Comparison of ENCODE assay signal across 18 cellular contexts in the genomic region with DNA sequence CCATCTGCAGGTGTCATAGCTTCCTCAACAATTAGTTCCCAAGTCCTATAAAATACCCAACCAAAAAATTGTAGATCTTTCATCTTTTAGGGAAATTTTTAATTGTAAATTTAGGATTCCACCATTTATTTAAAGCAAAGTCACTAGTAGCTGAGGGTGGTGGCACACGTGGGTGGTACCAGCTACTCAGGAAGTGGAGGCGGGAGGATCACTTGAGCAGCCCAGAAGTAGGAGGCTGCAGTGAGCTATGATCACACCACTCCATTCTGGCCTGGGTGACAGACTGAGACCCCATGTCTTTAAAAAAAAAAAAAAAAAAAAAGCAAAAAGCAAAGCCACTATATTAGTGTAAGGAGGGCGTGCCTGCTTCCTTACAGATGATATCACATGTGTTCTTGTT.
DNase-seq lines count a peak whose midpoint lies in the region; ATAC-seq, FAIRE-seq and TF ChIP-seq lines count a peak whose summit lies in the region.
"Had no signal": no experiment of that assay in that cellular context is flagged by ENCODE, and none has a peak within 500 bp of the region (broad histone marks: within the 10 kb centered on the region; RNA-seq: fewer than 3 reads in every experiment).

No MANE protein-coding gene starts in this region.

- no peak overlapping the region for H3K27ac ChIP-seq in kidney (ENCODE audit: low read depth in 2 of 2, low read length in 2 of 2)
- H3K27ac ChIP-seq: C4-2B, PC-9, SJSA1 had no signal

- FAIRE-seq in kidney (lab: Jason Lieb, UNC): no peak
- FAIRE-seq: H54, HepG2, K562 had no signal

- no peaks in the 10 kb centered on the region for H3K36me3 ChIP-seq in kidney (ENCODE audit: control insufficient read depth in 1 of 2, insufficient read depth in 2 of 2, low read length in 2 of 2)
- H3K36me3 ChIP-seq: SJSA1 had no signal

- H3K4me1 Mint-ChIP-seq in stimulated activated naive CD8-positive, alpha-beta T cell treated with anti-CD3 and anti-CD28 coated beads, Interleukin-15, amount 100 ng/mL, for 72 hours: no peaks in the 10 kb centered on the region
- peaks cover 9% of the 10 kb centered on the region for H3K4me1 Mint-ChIP-seq in activated CD8-positive, alpha-beta T cell treated with anti-CD3 and anti-CD28 coated beads for 36 hours (ENCODE audit: low read depth)

- H3K4me3 Mint-ChIP-seq in stimulated activated naive CD8-positive, alpha-beta T cell treated with anti-CD3 and anti-CD28 coated beads, Interleukin-15, amount 100 ng/mL, for 72 hours: no peak overlapping the region
- no peak overlapping the region for H3K4me3 Mint-ChIP-seq in activated CD8-positive, alpha-beta T cell treated with anti-CD3 and anti-CD28 coated beads for 36 hours

- intact Hi-C loops in activated CD8-positive, alpha-beta T cell treated with anti-CD3 and anti-CD28 coated beads for 36 hours (cut with micrococcal nuclease): no loop called here
- intact Hi-C loops in kidney (cut with DNase I): no loop called here

- no peak for TF ChIP-seq CTCF in activated CD8-positive, alpha-beta T cell treated with anti-CD3 and anti-CD28 coated beads for 36 hours (IDR thresholded peaks at IDR 0.05)
- no peak for TF ChIP-seq CTCF in kidney (IDR thresholded peaks at IDR 0.05; ENCODE audit: borderline replicate concordance, extremely low read depth, insufficient read depth)

- H3K27me3 Mint-ChIP-seq in stimulated activated naive CD8-positive, alpha-beta T cell treated with anti-CD3 and anti-CD28 coated beads, Interleukin-15, amount 100 ng/mL, for 72 hours: no peaks in the 10 kb centered on the region
- no peaks in the 10 kb centered on the region for H3K27me3 Mint-ChIP-seq in activated CD8-positive, alpha-beta T cell treated with anti-CD3 and anti-CD28 coated beads for 36 hours

- DNase-seq in stimulated activated naive CD8-positive, alpha-beta T cell treated with anti-CD3 and anti-CD28 coated beads, Interleukin-15, amount 100 ng/mL, for 72 hours: no peak
- no peak for DNase-seq in stimulated activated naive CD8-positive, alpha-beta T cell treated with anti-CD3 and anti-CD28 coated beads, Interleukin-15, Interleukin-2, amounts not matched to agents 100 U/mL and 50 U/mL, for 24 hours
- peak; percentile 12 for DNase-seq in Jurkat, Clone E6-1 (ENCODE audit: low read depth, low spot score)
- peak; percentile 16 for DNase-seq in activated CD8-positive, alpha-beta T cell treated with anti-CD3 and anti-CD28 coated beads for 36 hours
- DNase-seq in kidney: no peak
- DNase-seq in NCI-H2081 (lab: John Stamatoyannopoulos, UW): no peak
- DNase-seq in DMS114 treated with DMSO at 0.1 percent for 48 hours (lab: John Stamatoyannopoulos, UW; ENCODE audit: unreplicated experiment): no peak
- DNase-seq: Kasumi-1, NCI-H2029, NCI-H2227 treated with DMSO at 0.1 percent for 48 hours, NCI-H526 treated with DMSO at 0.1 percent for 48 hours, PC-9, Right ventricle myocardium superior had no signal

- no peaks in the 10 kb centered on the region for H3K36me3 Mint-ChIP-seq in activated CD8-positive, alpha-beta T cell treated with anti-CD3 and anti-CD28 coated beads for 36 hours (ENCODE audit: low read depth)

- no peaks in the 10 kb centered on the region for H3K9me3 ChIP-seq in kidney (ENCODE audit: control insufficient read depth in 1 of 2, low read length in 2 of 2)
- H3K9me3 ChIP-seq: SJSA1 had no signal

- POLR2A ChIA-PET in activated CD8-positive, alpha-beta T cell treated with anti-CD3 and anti-CD28 coated beads for 36 hours (lab: Charles Lee): no interaction called here

- CTCF ChIA-PET in activated CD8-positive, alpha-beta T cell treated with anti-CD3 and anti-CD28 coated beads for 36 hours (lab: Charles Lee): interaction anchor here (4.7 kb wide), 1 partner anchor 11 kb away, joined by 66 read pairs; no protein-coding TSS in a partner anchor

- no peaks in the 10 kb centered on the region for H3K9me3 Mint-ChIP-seq in stimulated activated naive CD8-positive, alpha-beta T cell treated with anti-CD3 and anti-CD28 coated beads, Interleukin-15, amount 100 ng/mL, for 72 hours
- H3K9me3 Mint-ChIP-seq in activated CD8-positive, alpha-beta T cell treated with anti-CD3 and anti-CD28 coated beads for 36 hours: no peaks in the 10 kb centered on the region

- peak; percentile 35 for ATAC-seq in stimulated activated naive CD8-positive, alpha-beta T cell treated with anti-CD3 and anti-CD28 coated beads, Interleukin-15, amount 100 ng/mL, for 72 hours
- ATAC-seq in stimulated activated naive CD8-positive, alpha-beta T cell treated with anti-CD3 and anti-CD28 coated beads, Interleukin-15, Interleukin-2, amounts not matched to agents 100 U/mL and 50 U/mL, for 24 hours: no peak
- no peak for ATAC-seq in activated CD8-positive, alpha-beta T cell treated with anti-CD3 and anti-CD28 coated beads for 36 hours
- ATAC-seq: HepG2, K562 had no signal

- H3K4me1 ChIP-seq in kidney (ENCODE audit: control insufficient read depth in 1 of 2, insufficient read depth in 1 of 2, low read depth in 1 of 2, low read length in 2 of 2): no peaks in the 10 kb centered on the region
- H3K4me1 ChIP-seq: SJSA1 had no signal

- no peak overlapping the region for H3K9ac ChIP-seq in kidney (ENCODE audit: low read length in 2 of 2)

- no peak overlapping the region for H3K27ac Mint-ChIP-seq in stimulated activated naive CD8-positive, alpha-beta T cell treated with anti-CD3 and anti-CD28 coated beads, Interleukin-15, amount 100 ng/mL, for 72 hours
- no peak overlapping the region for H3K27ac Mint-ChIP-seq in activated CD8-positive, alpha-beta T cell treated with anti-CD3 and anti-CD28 coated beads for 36 hours

- no peak overlapping the region for H3K4me3 ChIP-seq in Jurkat, Clone E6-1 (ENCODE audit: low read length)
- no peak overlapping the region for H3K4me3 ChIP-seq in kidney (ENCODE audit: low read length in 2 of 2)
- H3K4me3 ChIP-seq: K562, PC-9, SJSA1 had no signal

Comparison
In these comparisons a context has a peak if more than half of its experiments do, and no peak if none do; other contexts are left out.
1. DNase-seq: peak in Jurkat, Clone E6-1 (single experiment) and activated CD8-positive, alpha-beta T cell treated with anti-CD3 and anti-CD28 coated beads for 36 hours (single experiment); none in stimulated activated naive CD8-positive, alpha-beta T cell treated with anti-CD3 and anti-CD28 coated beads, Interleukin-15, amount 100 ng/mL, for 72 hours (0 of 2), stimulated activated naive CD8-positive, alpha-beta T cell treated with anti-CD3 and anti-CD28 coated beads, Interleukin-15, Interleukin-2, amounts not matched to agents 100 U/mL and 50 U/mL, for 24 hours (single experiment), kidney (single experiment), NCI-H2081 (0 of 2) and DMS114 treated with DMSO at 0.1 percent for 48 hours (single experiment).